In the genomic region with DNA sequence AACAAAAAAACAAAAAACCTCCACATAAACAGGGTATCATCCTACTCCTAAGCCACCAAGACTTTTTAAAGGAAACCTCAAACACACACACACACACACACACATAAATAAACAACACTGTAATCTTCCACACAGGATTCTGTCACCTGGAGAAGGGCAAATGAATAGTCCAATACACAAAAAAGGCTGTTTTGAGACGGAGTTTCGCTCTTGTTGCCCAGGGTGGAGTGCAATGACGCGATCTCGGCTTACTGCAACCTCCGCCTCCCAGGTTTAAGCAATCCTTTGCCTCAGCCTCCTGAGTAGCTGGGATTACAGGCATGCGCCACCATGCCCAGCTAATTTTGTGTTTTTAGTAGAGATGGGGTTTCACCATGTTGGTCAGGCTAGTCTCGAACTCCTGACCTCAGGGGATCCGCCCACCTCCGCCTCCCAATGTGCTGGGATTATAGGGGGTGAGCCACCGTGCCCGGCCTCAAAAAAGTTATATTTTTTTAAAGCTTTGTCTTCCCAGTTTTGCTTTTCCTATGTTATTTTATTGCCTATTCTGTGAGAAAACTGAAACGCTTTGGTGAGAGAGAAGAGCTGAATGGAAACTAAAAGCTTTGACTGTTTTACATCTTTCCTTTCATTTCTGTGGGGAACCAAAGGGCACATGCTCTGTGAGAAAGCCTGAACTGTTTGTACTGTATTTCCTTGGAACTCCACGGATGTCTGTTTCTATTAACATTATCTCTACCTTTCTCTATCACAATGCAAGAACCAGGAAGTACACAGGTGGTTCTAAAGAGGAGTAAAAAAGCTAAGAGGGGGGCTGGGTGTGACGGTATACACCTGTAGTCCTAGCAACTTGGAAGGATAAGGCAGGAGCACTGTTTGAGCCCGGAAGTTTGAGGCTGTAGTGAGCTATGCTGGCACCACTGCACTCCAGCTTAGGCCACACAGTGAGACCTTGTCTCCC, we compare ENCODE assay signal across 8 cellular contexts. TPM values are rescaled to one million over a fixed set of nuclear protein-coding genes. Genes with fewer than 3 reads are reported as not detected.
DNase-seq lines count a peak whose midpoint lies in the region; ATAC-seq and FAIRE-seq lines count a peak whose summit lies in the region.

No MANE protein-coding gene starts in this region.

- H3K9me2 ChIP-seq in GM23248 (ENCODE audit: insufficient read depth), result no peaks in the 10 kb centered on the region

- H2AFZ ChIP-seq in GM23248, result no peak overlapping the region

- DNase-seq in NCI-H2196 (lab: John Stamatoyannopoulos, UW; ENCODE audit: unreplicated experiment), result peak; percentile 24
- DNase-seq in NCI-H2196 treated with DMSO at 0.1 percent for 48 hours (lab: John Stamatoyannopoulos, UW; ENCODE audit: unreplicated experiment), result no peak
- no peak for DNase-seq in effector memory CD4-positive, alpha-beta T cell
- DNase-seq in small intestine, result peak; percentile 84
- no peak for DNase-seq in GM23248
- no peak for DNase-seq in activated CD8-positive, alpha-beta memory T cell treated with anti-CD3 and anti-CD28 coated beads for 24 hours

- peaks cover 46 to 63% (median 52%) of the 10 kb centered on the region in 3 donors for H3K4me1 Mint-ChIP-seq in IgD-negative memory B cell

- H3K27ac Mint-ChIP-seq in IgD-negative memory B cell, result peak overlapping the region; percentile 39 to 92 (median 72)

- no peaks in the 10 kb centered on the region for H3K27me3 ChIP-seq in effector memory CD4-positive, alpha-beta T cell (replicated peaks; ENCODE audit: control insufficient read depth, insufficient read depth, low read length, poor library complexity, severe bottlenecking)
- H3K27me3 ChIP-seq in small intestine (ENCODE audit: control insufficient read depth in 2 of 2, insufficient read depth in 2 of 2, low read length in 2 of 2) (no peaks in the 10 kb centered on the region), GM23248 (replicated peaks; ENCODE audit: insufficient read depth) (no peaks in the 10 kb centered on the region)

- H3K9me3 ChIP-seq in effector memory CD4-positive, alpha-beta T cell (ENCODE audit: control insufficient read depth, low read length), result no peaks in the 10 kb centered on the region
- H3K9me3 ChIP-seq in small intestine (ENCODE audit: control insufficient read depth, low read depth), result no peaks in the 10 kb centered on the region
- no peaks in the 10 kb centered on the region for H3K9me3 ChIP-seq in GM23248 (ENCODE audit: low read depth)

- H3K79me2 ChIP-seq in GM23248 (ENCODE audit: insufficient read depth), result peaks cover 100% of the 10 kb centered on the region

- H3K27ac ChIP-seq in effector memory CD4-positive, alpha-beta T cell (ENCODE audit: insufficient read depth, low read length, poor library complexity, severe bottlenecking), result peak overlapping the region; percentile 34
- peak overlapping the region; percentile 62 to 92 for H3K27ac ChIP-seq in small intestine (ENCODE audit: low read depth in 1 of 2, low read length in 1 of 2)
- no peak overlapping the region for H3K27ac ChIP-seq in GM23248

- no peak for ATAC-seq in GM19328 (IDR thresholded peaks at IDR 0.05; ENCODE audit: unreplicated experiment)

- H3K4me1 ChIP-seq in effector memory CD4-positive, alpha-beta T cell (ENCODE audit: control insufficient read depth, insufficient read depth, low read length, poor library complexity, severe bottlenecking), result peaks cover 27% of the 10 kb centered on the region
- H3K4me1 ChIP-seq in small intestine (ENCODE audit: control insufficient read depth in 2 of 2, insufficient read depth in 1 of 2, low read depth in 1 of 2, low read length in 1 of 2), result peaks cover 3 to 21% of the 10 kb centered on the region in 2 donors
- peaks cover 33% of the 10 kb centered on the region for H3K4me1 ChIP-seq in GM23248 (ENCODE audit: insufficient read depth)

- H3K4me2 ChIP-seq in GM23248 (ENCODE audit: unreplicated experiment), result no peak overlapping the region

- H3K9me3 Mint-ChIP-seq in IgD-negative memory B cell, result no peaks in the 10 kb centered on the region

- 17 to 56% (median 30%) methylated on average over 16 of the region's 16 CpGs for WGBS in small intestine, 3 donors
- 89% methylated on average over 16 of the region's 16 CpGs for WGBS in GM23248 (ENCODE audit: low coverage in 1 of 2, low lambda C conversion rate in 2 of 2, missing lambda C conversion rate in 2 of 2), 2 experiments

- no peak overlapping the region for H3K9ac ChIP-seq in GM23248

- peak overlapping the region in 3 of 4 donors; percentile 14 to 89 (median 72) for H3K4me3 Mint-ChIP-seq in IgD-negative memory B cell

- in situ Hi-C loops in GM23248 (cut with MboI), result no loop called here

- H3F3A ChIP-seq in GM23248 (ENCODE audit: insufficient read depth), result peaks cover 18% of the 10 kb centered on the region; the same call in 1 of the 2 replicates

- H3K36me3 ChIP-seq in effector memory CD4-positive, alpha-beta T cell (ENCODE audit: control insufficient read depth, insufficient read depth, low read length), result no peaks in the 10 kb centered on the region
- H3K36me3 ChIP-seq in small intestine (ENCODE audit: control insufficient read depth in 2 of 2, insufficient read depth in 2 of 2, low read length in 2 of 2) (no peaks in the 10 kb centered on the region), GM23248 (ENCODE audit: low read depth) (no peaks in the 10 kb centered on the region)

- H4K20me1 ChIP-seq in GM23248 (ENCODE audit: insufficient read depth), result peaks cover 28% of the 10 kb centered on the region; the same call in 1 of the 2 replicates

- H3K4me3 ChIP-seq in effector memory CD4-positive, alpha-beta T cell (ENCODE audit: insufficient read depth, low read depth, low read length, poor library complexity, severe bottlenecking), result no peak overlapping the region
- no peak overlapping the region for H3K4me3 ChIP-seq in small intestine (ENCODE audit: low read depth in 1 of 2, low read length in 2 of 2)
- H3K4me3 ChIP-seq in GM23248, result no peak overlapping the region

- no peak for FAIRE-seq in small intestine (lab: Jason Lieb, UNC)

- no peaks in the 10 kb centered on the region for H3K36me3 Mint-ChIP-seq in IgD-negative memory B cell

- no peaks in the 10 kb centered on the region for H3K27me3 Mint-ChIP-seq in IgD-negative memory B cell

RNA-seq across cellular contexts. Expression of a gene that starts 44.1 kb away (rescaled TPM):
- polyA plus RNA-seq in IgD-negative memory B cell, result 78.6 TPM
- polyA plus RNA-seq in small intestine, result 10 to 100 TPM; 16.5 to 32.1 (median 21.9) TPM
- 70.9 and 71.6 TPM in 2 replicates for total RNA-seq in GM23248 (2014; rRNA removed; shearing (Covaris generic))
- polyA plus RNA-seq in GM23248 (2016; fragmentation: Nextera tagmentation; extraction: Ambion mirVana), result 51.7 and 52.0 TPM in 2 replicates

RNA-seq across cellular contexts. Expression of a gene that starts 56.5 kb away (rescaled TPM):
- polyA plus RNA-seq in IgD-negative memory B cell, result 49.5 TPM
- 10 to 100 TPM; 31.3 to 60.1 (median 34.6) TPM for polyA plus RNA-seq in small intestine
- 68.7 and 90.2 TPM in 2 replicates for total RNA-seq in GM23248 (2014; rRNA removed; shearing (Covaris generic))
- polyA plus RNA-seq in GM23248 (2016; fragmentation: Nextera tagmentation; extraction: Ambion mirVana), result 78.4 and 82.2 TPM in 2 replicates

RNA-seq across cellular contexts. Expression of a gene that starts 59.9 kb away (rescaled TPM):
- 0.15 TPM for polyA plus RNA-seq in IgD-negative memory B cell
- polyA plus RNA-seq in small intestine, result under 1 TPM; 0.36 to 0.89 (median 0.81) TPM
- total RNA-seq in GM23248 (2014; rRNA removed; shearing (Covaris generic)), result 0.13 and 0.22 TPM in 2 replicates
- 0.11 TPM in 1 of 2 replicates, not detected in the other for polyA plus RNA-seq in GM23248 (2016; fragmentation: Nextera tagmentation; extraction: Ambion mirVana)

Comparison
In these comparisons a context has a peak if more than half of its experiments do, and no peak if none do; other contexts are left out.
1. DNase-seq: peak in NCI-H2196 (single experiment) and small intestine (single experiment); none in NCI-H2196 treated with DMSO at 0.1 percent for 48 hours (single experiment), effector memory CD4-positive, alpha-beta T cell (0 of 3), GM23248 (single experiment) and activated CD8-positive, alpha-beta memory T cell treated with anti-CD3 and anti-CD28 coated beads for 24 hours (single experiment).